ENCODE assay signal across 1 cellular context in genomic region chr15:72771329-72771725, GRCh38.
TF ChIP-seq lines count a peak whose summit lies in the region.

No MANE protein-coding gene starts in this region.

TF ChIP-seq in GM12878, 131 proteins besides CTCF, POLR2A, EP300 and RAD21:
- TF ChIP-seq POU2F2 (IDR thresholded peaks at IDR 0.05; ENCODE audit: borderline replicate concordance, low read depth, low read length) (no peak), TCF12 (IDR thresholded peaks at IDR 0.05; ENCODE audit: low read depth, low read length) (no peak), BACH1 (IDR thresholded peaks at IDR 0.05; ENCODE audit: borderline replicate concordance) (no peak), BHLHE40 (IDR thresholded peaks at IDR 0.05; ENCODE audit: borderline replicate concordance in 1 of 2, low read depth in 2 of 2, low read length in 1 of 2) (no peak), SIX5 (IDR thresholded peaks at IDR 0.05; ENCODE audit: low read depth, low read length, severe bottlenecking) (no peak), RELB (IDR thresholded peaks at IDR 0.05; ENCODE audit: low read depth) (no peak), CREB1 (IDR thresholded peaks at IDR 0.05; ENCODE audit: low read depth) (no peak), MLLT1 (IDR thresholded peaks at IDR 0.05) (no peak), ZSCAN29 (IDR thresholded peaks at IDR 0.05) (no peak), ZBED1 (IDR thresholded peaks at IDR 0.05; ENCODE audit: borderline replicate concordance) (no peak)
TF ChIP-seq in GM12878: peak in this region for 0.
